ENCODE assay signal across 9 cellular contexts in genomic region chr17:28760987-28761562, GRCh38. TPM values are rescaled to one million over a fixed set of nuclear protein-coding genes. Genes with fewer than 3 reads are reported as not detected.
A peak's percentile ranks its signal among the peaks of the same experiment; 100 is the strongest.
DNase-seq lines count a peak whose midpoint lies in the region; ATAC-seq and TF ChIP-seq lines count a peak whose summit lies in the region.
"Had no signal": no experiment of that assay in that cellular context is flagged by ENCODE, and none has a peak within 500 bp of the region (broad histone marks: within the 10 kb centered on the region; RNA-seq: fewer than 3 reads in every experiment).

No MANE protein-coding gene starts in this region.

- H3K36me3 Mint-ChIP-seq in effector memory CD8-positive, alpha-beta T cell (ENCODE audit: insufficient read depth), result peaks cover 25% of the 10 kb centered on the region

- H3K9ac ChIP-seq in mesenchymal stem cell (ENCODE audit: low read length), result peak overlapping the region; percentile 11

- H2BK12ac ChIP-seq in mesenchymal stem cell (ENCODE audit: low read length in 2 of 2), result no peak overlapping the region

- peak overlapping the region in 1 of 2 experiments; percentile 13 for H3K4ac ChIP-seq in mesenchymal stem cell (ENCODE audit: low read depth in 1 of 2, low read length in 2 of 2)

- H3K27ac ChIP-seq in mesenchymal stem cell (ENCODE audit: low read length, poor library complexity, severe bottlenecking) (peak overlapping the region; percentile 27), testis (no peak overlapping the region)

- no peak overlapping the region for H4K8ac ChIP-seq in mesenchymal stem cell (ENCODE audit: low read length)

- H2BK5ac ChIP-seq in mesenchymal stem cell (ENCODE audit: low read depth, low read length, poor library complexity, severe bottlenecking), result no peak overlapping the region

- H3K27ac Mint-ChIP-seq in effector memory CD8-positive, alpha-beta T cell, result no peak overlapping the region

- H3K79me1 ChIP-seq in mesenchymal stem cell (replicated peaks; ENCODE audit: low read length, poor library complexity, severe bottlenecking), result peaks cover 30% of the 10 kb centered on the region

- H3K9me3 ChIP-seq in mesenchymal stem cell (ENCODE audit: control insufficient read depth, low read length) (no peaks in the 10 kb centered on the region), testis (no peaks in the 10 kb centered on the region)

- H3K23ac ChIP-seq in mesenchymal stem cell (ENCODE audit: low read length in 2 of 2), result no peak overlapping the region

- H3K9me3 Mint-ChIP-seq in effector memory CD8-positive, alpha-beta T cell, result no peaks in the 10 kb centered on the region

- DNase-seq in DMS153 treated with DMSO at 0.1 percent for 48 hours (lab: John Stamatoyannopoulos, UW; ENCODE audit: unreplicated experiment), result peak; percentile 98
- DNase-seq in NCI-H2196 treated with DMSO at 0.1 percent for 48 hours (lab: John Stamatoyannopoulos, UW; ENCODE audit: unreplicated experiment), result peak; percentile 37
- peak; percentile 53 to 60 for DNase-seq in cerebellar nuclear complex (lab: John Stamatoyannopoulos, UW)
- peak; percentile 48 for DNase-seq in mesenchymal stem cell
- DNase-seq in testis, result no peak
- DNase-seq in effector memory CD8-positive, alpha-beta T cell, result no peak
- DNase-seq in NCI-H128 (lab: John Stamatoyannopoulos, UW; ENCODE audit: unreplicated experiment), result no peak

- ATAC-seq in effector memory CD8-positive, alpha-beta T cell (replicated peaks), result no peak
- no peak for ATAC-seq in HG02884 (IDR thresholded peaks at IDR 0.05; ENCODE audit: unreplicated experiment)

- TF ChIP-seq CTCF in testis (IDR thresholded peaks at IDR 0.05), result no peak

- H3K27me3 ChIP-seq in mesenchymal stem cell (ENCODE audit: control insufficient read depth in 1 of 2, insufficient read depth in 1 of 2, low read length in 2 of 2) (no peaks in the 10 kb centered on the region), testis (no peaks in the 10 kb centered on the region)
- H3K27me3 ChIP-seq: cardiac muscle cell had no signal

- peak overlapping the region; percentile 5 for H2AK5ac ChIP-seq in mesenchymal stem cell (ENCODE audit: low read length, severe bottlenecking)

- no peak overlapping the region for H3K4me2 ChIP-seq in mesenchymal stem cell (ENCODE audit: low read length, poor library complexity, severe bottlenecking)

- no peak overlapping the region for H2AFZ ChIP-seq in mesenchymal stem cell (ENCODE audit: low read depth, low read length)

- H3K4me3 ChIP-seq in mesenchymal stem cell (ENCODE audit: insufficient read depth in 1 of 2, low read depth in 1 of 2, low read length in 2 of 2) (no peak overlapping the region), testis (no peak overlapping the region)
- H3K4me3 ChIP-seq: cardiac muscle cell had no signal

- H3K36me3 ChIP-seq in mesenchymal stem cell (ENCODE audit: control insufficient read depth in 1 of 2, insufficient read depth in 2 of 2, low read depth in 1 of 2, low read length in 2 of 2), result peaks cover 25 to 69% of the 10 kb centered on the region in 2 experiments
- H3K36me3 ChIP-seq in testis (ENCODE audit: low read depth, missing control alignments), result no peaks in the 10 kb centered on the region

- H3K14ac ChIP-seq in mesenchymal stem cell (ENCODE audit: low read length in 2 of 2), result no peak overlapping the region

- no peak for TF ChIP-seq POLR2A in testis (IDR thresholded peaks at IDR 0.05)

- no peak overlapping the region for H2BK120ac ChIP-seq in mesenchymal stem cell (ENCODE audit: low read depth, low read length)

- no peak overlapping the region for H4K91ac ChIP-seq in mesenchymal stem cell (ENCODE audit: low read length)

- no peak overlapping the region for H3K4me3 Mint-ChIP-seq in effector memory CD8-positive, alpha-beta T cell

- H3K4me1 ChIP-seq in mesenchymal stem cell (ENCODE audit: control insufficient read depth, insufficient read depth, low read depth, low read length) (peaks cover 12% of the 10 kb centered on the region), testis (peaks cover 7% of the 10 kb centered on the region)

- H3K27me3 Mint-ChIP-seq in effector memory CD8-positive, alpha-beta T cell, result no peaks in the 10 kb centered on the region

- intact Hi-C loops in testis (cut with DNase I; ENCODE audit: low total_unique reads), result no loop called here

- H2BK15ac ChIP-seq in mesenchymal stem cell (ENCODE audit: low read depth, poor library complexity, severe bottlenecking), result no peak overlapping the region

- WGBS in mesenchymal stem cell, result 23% methylated on average over 7 of the region's 7 CpGs
- WGBS in testis, 2 donors, result 50 to 56% methylated on average over 7 of the region's 7 CpGs

- H3K4me1 Mint-ChIP-seq in effector memory CD8-positive, alpha-beta T cell (ENCODE audit: low read depth in 2 of 2), result peaks cover 0 to 3% of the 10 kb centered on the region in 2 donors

- H3K18ac ChIP-seq in mesenchymal stem cell (ENCODE audit: low read depth in 1 of 2, low read length in 2 of 2), result no peak overlapping the region

RNA-seq across cellular contexts. Expression of gene TRAF4, which starts 17.3 kb away (rescaled TPM):
- 57.0 TPM for polyA plus RNA-seq in mesenchymal stem cell (2013, experiment 1 of 2)
- polyA plus RNA-seq in mesenchymal stem cell (2013, experiment 2 of 2), result 52.8 TPM
- 10 to 100 TPM; 35.3 to 47.2 TPM for total RNA-seq in testis
- 33.1 TPM for polyA plus RNA-seq in testis (ENCODE audit: insufficient read depth, low read depth, low replicate concordance)

RNA-seq across cellular contexts. Expression of gene NEK8, which starts 32.5 kb away (rescaled TPM):
- 2.2 TPM for polyA plus RNA-seq in mesenchymal stem cell (2013, experiment 1 of 2)
- 2.2 TPM for polyA plus RNA-seq in mesenchymal stem cell (2013, experiment 2 of 2)
- total RNA-seq in testis, result 10 to 100 TPM; 10.1 to 10.7 TPM
- polyA plus RNA-seq in testis (ENCODE audit: insufficient read depth, low read depth, low replicate concordance), result 7.3 TPM

RNA-seq across cellular contexts. Expression of gene TLCD1, which starts 35.0 kb away (rescaled TPM):
- 13.0 TPM for polyA plus RNA-seq in mesenchymal stem cell (2013, experiment 1 of 2)
- polyA plus RNA-seq in mesenchymal stem cell (2013, experiment 2 of 2), result 12.6 TPM
- total RNA-seq in testis, result 1 to 10 TPM; 4.2 to 8.6 TPM
- polyA plus RNA-seq in testis (ENCODE audit: insufficient read depth, low read depth, low replicate concordance), result 18.0 TPM

RNA-seq across cellular contexts. Expression of gene RPL23A, which starts 41.3 kb away (rescaled TPM):
- polyA plus RNA-seq in mesenchymal stem cell (2013, experiment 1 of 2), result 2,598 TPM
- polyA plus RNA-seq in mesenchymal stem cell (2013, experiment 2 of 2), result 2,575 TPM
- total RNA-seq in testis, result 100 to 1,000 TPM; 200 to 343 TPM
- polyA plus RNA-seq in testis (ENCODE audit: insufficient read depth, low read depth, low replicate concordance), result 757 TPM

RNA-seq across cellular contexts. Expression of gene RAB34, which starts 43.4 kb away (rescaled TPM):
- polyA plus RNA-seq in mesenchymal stem cell (2013, experiment 1 of 2), result 121 TPM
- 126 TPM for polyA plus RNA-seq in mesenchymal stem cell (2013, experiment 2 of 2)
- 10 to 100 TPM; 30.4 to 47.3 TPM for total RNA-seq in testis
- 42.1 TPM for polyA plus RNA-seq in testis (ENCODE audit: insufficient read depth, low read depth, low replicate concordance)

Comparison
In these comparisons a context has a peak if more than half of its experiments do, and no peak if none do; other contexts are left out.
1. DNase-seq: peak in DMS153 treated with DMSO at 0.1 percent for 48 hours (single experiment), NCI-H2196 treated with DMSO at 0.1 percent for 48 hours (single experiment), cerebellar nuclear complex (2 of 2) and mesenchymal stem cell (single experiment); none in testis (single experiment), effector memory CD8-positive, alpha-beta T cell (0 of 3) and NCI-H128 (single experiment).